ENCODE assay signal across 37 cellular contexts in genomic region chr5:161687316-161687715, GRCh38. TPM values are rescaled to one million over a fixed set of nuclear protein-coding genes. Genes with fewer than 3 reads are reported as not detected.
"Had no signal": no experiment of that assay in that cellular context is flagged by ENCODE, and none has a peak within 500 bp of the region (broad histone marks: within the 10 kb centered on the region; RNA-seq: fewer than 3 reads in every experiment).

No MANE protein-coding gene starts in this region.

- DNase-seq: activated effector memory CD4-positive, alpha-beta T cell treated with anti-CD3 and anti-CD28 coated beads, Interleukin-2, amount 50 U/mL, for 16 hours; activated effector memory CD4-positive, alpha-beta T cell treated with Interleukin-2 at 50 U/mL for 16 hours; activated gamma-delta T cell; activated gamma-delta T cell treated with Interleukin-2 at 50 U/mL for 16 hours; activated naive CD4-positive, alpha-beta T cell; activated naive CD4-positive, alpha-beta T cell treated with anti-CD3 and anti-CD28 coated beads for 36 hours; activated naive CD4-positive, alpha-beta T cell treated with anti-CD3 and anti-CD28 coated beads, Interleukin-2, amount 10 ng/mL, durations not matched to agents 7 days and 5 days; activated naive CD4-positive, alpha-beta T cell treated with anti-CD3 and anti-CD28 coated beads, Interleukin-2, amount 50 U/mL, for 16 hours; activated naive CD4-positive, alpha-beta T cell treated with Interleukin-2 at 50 U/mL for 16 hours; activated naive CD8-positive, alpha-beta T cell treated with anti-CD3 and anti-CD28 coated beads for 36 hours; activated naive CD8-positive, alpha-beta T cell treated with anti-CD3 and anti-CD28 coated beads, Interleukin-2, amount 10 ng/mL, durations not matched to agents 7 days and 5 days; activated naive CD8-positive, alpha-beta T cell treated with anti-CD3 and anti-CD28 coated beads, Interleukin-2, amount 50 U/mL, for 24 hours; activated T-cell treated with anti-CD3 and anti-CD28 coated beads for 4 hours; activated T-cell treated with anti-CD3 and anti-CD28 coated beads, Interleukin-2, amount 50 U/mL, for 1 hour; activated T-cell treated with anti-CD3 and anti-CD28 coated beads, Interleukin-2, amount 50 U/mL, for 24 hours; activated T-cell treated with anti-CD3 and anti-CD28 coated beads, Interleukin-2, amount 50 U/mL, for 4 hours; activated T-cell treated with anti-CD3 and anti-CD28 coated beads, Interleukin-2, amount 50 U/mL, for 48 hours; activated T-cell treated with anti-CD3 and anti-CD28 coated beads, Interleukin-2, amount 50 U/mL, for 72 hours; adrenal gland; amniotic stem cell; amygdala; anterior cingulate cortex; aorta; body of pancreas; brain microvascular endothelial cell; central memory CD4-positive, alpha-beta T cell had no signal

- H3K9me3 ChIP-seq: adrenal gland, ascending aorta, body of pancreas, breast epithelium had no signal

- H3K4me1 ChIP-seq: adrenal gland, ascending aorta, body of pancreas, breast epithelium had no signal

- H3K27ac ChIP-seq: adrenal gland, ascending aorta, body of pancreas, brain microvascular endothelial cell, breast epithelium, cardiac muscle cell had no signal

- H3K4me3 ChIP-seq: adrenal gland, ascending aorta, body of pancreas, breast epithelium, cardiac muscle cell had no signal

- H3K27me3 ChIP-seq: adrenal gland, ascending aorta, body of pancreas, brain microvascular endothelial cell, breast epithelium, cardiac muscle cell had no signal

- H3K36me3 ChIP-seq: adrenal gland, ascending aorta, brain microvascular endothelial cell, breast epithelium, cardiac muscle cell had no signal

RNA-seq across cellular contexts. Expression of gene GABRA6, which starts 1.8 kb away (rescaled TPM):
- total RNA-seq: activated naive CD4-positive, alpha-beta T cell treated with anti-CD3 and anti-CD28 coated beads for 36 hours; activated naive CD4-positive, alpha-beta T cell treated with anti-CD3 and anti-CD28 coated beads, Interleukin-2, amount 50 U/mL, for 72 hours; activated naive CD8-positive, alpha-beta T cell treated with anti-CD3 and anti-CD28 coated beads for 36 hours; activated naive CD8-positive, alpha-beta T cell treated with anti-CD3 and anti-CD28 coated beads, Interleukin-2, amount 10 ng/mL, durations not matched to agents 7 days and 5 days; activated T-cell treated with anti-CD3 and anti-CD28 coated beads, Interleukin-2, amount 50 U/mL, for 4 hours; activated T-cell treated with anti-CD3 and anti-CD28 coated beads, Interleukin-2, amount 50 U/mL, for 72 hours; activated T-helper 1 cell treated with anti-CD3 and anti-CD28 coated beads, Interleukin-12 subunit alpha, Interleukin-12 subunit beta, Interleukin-2, Interleukin-4 antibody, amounts not matched to agents 30 ng/mL and 10 ng/mL and 1 ng/mL, durations not matched to agents 14 hours and 24 hours and 36 hours; activated T-helper 17 cell treated with anti-CD3 and anti-CD28 coated beads, Interleukin-2, amount 50 U/mL, for 72 hours; activated T-helper 2 cell treated with anti-CD3 and anti-CD28 coated beads, Interferon-gamma antibody, Interleukin-2, Interleukin-4, amounts not matched to agents 10 μg/mL and 5 μg/mL and 100 μg/mL, durations not matched to agents 14 hours and 24 hours and 36 hours; adrenal gland; aorta; ascending aorta; astrocyte; body of pancreas; breast epithelium; bronchial epithelial cell; cardiac muscle cell; cardiac septum; chondrocyte had no signal
